Comparison of ENCODE assay signal across 1 cellular context in genomic region chr3:50567386-50568182, GRCh38.
A peak's percentile ranks its signal among the peaks of the same experiment; 100 is the strongest.
TF ChIP-seq lines count a peak whose summit lies in the region.

TSS of gene C3orf18 (minus strand) at chr3:50567747. CDS start at chr3:50565699, 2,048 bp downstream.

TF ChIP-seq in HepG2, 621 proteins besides CTCF, POLR2A, EP300 and RAD21 (continued from another document and continues in another):
- TF ChIP-seq ZGPAT (CRISPR knock-in tag; IDR thresholded peaks at IDR 0.05) (0 out of 2 replicates have a peak, but pooled peaks have one; percentile 21), ZNF530 (CRISPR knock-in tag; IDR thresholded peaks at IDR 0.05; ENCODE audit: low read depth) (no peak), ZBTB1 (CRISPR knock-in tag; IDR thresholded peaks at IDR 0.05; ENCODE audit: borderline replicate concordance) (no peak), HHEX (CRISPR knock-in tag; IDR thresholded peaks at IDR 0.05) (no peak), ZNF441 (CRISPR knock-in tag; IDR thresholded peaks at IDR 0.05; ENCODE audit: borderline replicate concordance) (peak; percentile 62; the same call in 1 of the 2 replicates), ZNF687 (CRISPR knock-in tag; IDR thresholded peaks at IDR 0.05) (peak; percentile 78), NFRKB (IDR thresholded peaks at IDR 0.05) (no peak), ZNF546 (CRISPR knock-in tag; conservative IDR thresholded peaks at IDR 0.05) (0 out of 2 replicates have a peak, but pooled peaks have one; percentile 64), CAMTA2 (CRISPR knock-in tag; IDR thresholded peaks at IDR 0.05; ENCODE audit: borderline replicate concordance) (no peak), CCAR2 (optimal IDR thresholded peaks at IDR 0.05; ENCODE audit: low read depth, low read length) (no peak), ZNF781 (CRISPR knock-in tag; IDR thresholded peaks at IDR 0.05; ENCODE audit: borderline replicate concordance, not compliant biosample characterization) (no peak), KMT2B (CRISPR knock-in tag; IDR thresholded peaks at IDR 0.05) (no peak), HNRNPK (IDR thresholded peaks at IDR 0.05; ENCODE audit: low read depth, low read length, poor library complexity, severe bottlenecking) (peak; percentile 16), ZNF24 (IDR thresholded peaks at IDR 0.05) (no peak), ZBTB38 (CRISPR knock-in tag; IDR thresholded peaks at IDR 0.05) (0 out of 2 replicates have a peak, but pooled peaks have one; percentile 29), ZNF30 (CRISPR knock-in tag; IDR thresholded peaks at IDR 0.05) (no peak), SOX6 (IDR thresholded peaks at IDR 0.05) (no peak), SOX6 (CRISPR knock-in tag; IDR thresholded peaks at IDR 0.05) (no peak), ZBTB44 (CRISPR knock-in tag; IDR thresholded peaks at IDR 0.05) (no peak), ISL2 (CRISPR knock-in tag; IDR thresholded peaks at IDR 0.05) (0 out of 2 replicates have a peak, but pooled peaks have one; percentile 14), SKIL (CRISPR knock-in tag; IDR thresholded peaks at IDR 0.05; ENCODE audit: borderline replicate concordance) (no peak), ZNF878 (CRISPR knock-in tag; IDR thresholded peaks at IDR 0.05) (no peak), ARID4A (CRISPR knock-in tag; IDR thresholded peaks at IDR 0.05; ENCODE audit: borderline replicate concordance) (0 out of 2 replicates have a peak, but pooled peaks have one; percentile 37), KLF12 (CRISPR knock-in tag; IDR thresholded peaks at IDR 0.05; ENCODE audit: borderline replicate concordance) (no peak), GMEB1 (CRISPR knock-in tag; IDR thresholded peaks at IDR 0.05; ENCODE audit: borderline replicate concordance) (peak; percentile 15; the same call in 1 of the 2 replicates), FOXC1 (CRISPR knock-in tag; IDR thresholded peaks at IDR 0.05; ENCODE audit: borderline replicate concordance) (peak; percentile 51), CREB1 (IDR thresholded peaks at IDR 0.05) (peak; percentile 15; the same call in 1 of the 2 replicates), CREB1 (CRISPR knock-in tag; IDR thresholded peaks at IDR 0.05) (no peak), PCBP2 (optimal IDR thresholded peaks at IDR 0.05; ENCODE audit: low read depth, low read length, poor library complexity, severe bottlenecking) (no peak), ZC3H13 (CRISPR knock-in tag; IDR thresholded peaks at IDR 0.05) (no peak), RBM39 (IDR thresholded peaks at IDR 0.05; ENCODE audit: low read depth, low read length, poor library complexity, severe bottlenecking) (peak; percentile 34), BCLAF1 (IDR thresholded peaks at IDR 0.05) (no peak), PPARG (CRISPR knock-in tag; conservative IDR thresholded peaks at IDR 0.05) (no peak), ZEB1 (IDR thresholded peaks at IDR 0.05; ENCODE audit: insufficient replicate concordance, low read depth) (no peak), MAFK (conservative IDR thresholded peaks at IDR 0.05 in 1 of 2, IDR thresholded peaks at IDR 0.05 in 1 of 2; ENCODE audit: low read length in 2 of 2) (no peak), ZFX (CRISPR knock-in tag; IDR thresholded peaks at IDR 0.05; ENCODE audit: low read depth) (peak; percentile 68), ARNT2 (CRISPR knock-in tag; IDR thresholded peaks at IDR 0.05; ENCODE audit: low read depth) (no peak), ZNF547 (CRISPR knock-in tag; IDR thresholded peaks at IDR 0.05) (peak; percentile 63; the same call in 1 of the 2 replicates), SMAD1 (CRISPR knock-in tag; IDR thresholded peaks at IDR 0.05; ENCODE audit: borderline replicate concordance, low read depth) (no peak), HMGXB4 (CRISPR knock-in tag; IDR thresholded peaks at IDR 0.05; ENCODE audit: borderline replicate concordance in 1 of 2, low read depth in 1 of 2) (0 out of 4 replicates have a peak, but pooled peaks of 1 of the 2 experiments have one; percentile 23)
